Comparison of ENCODE assay signal across 7 cellular contexts in the genomic region with DNA sequence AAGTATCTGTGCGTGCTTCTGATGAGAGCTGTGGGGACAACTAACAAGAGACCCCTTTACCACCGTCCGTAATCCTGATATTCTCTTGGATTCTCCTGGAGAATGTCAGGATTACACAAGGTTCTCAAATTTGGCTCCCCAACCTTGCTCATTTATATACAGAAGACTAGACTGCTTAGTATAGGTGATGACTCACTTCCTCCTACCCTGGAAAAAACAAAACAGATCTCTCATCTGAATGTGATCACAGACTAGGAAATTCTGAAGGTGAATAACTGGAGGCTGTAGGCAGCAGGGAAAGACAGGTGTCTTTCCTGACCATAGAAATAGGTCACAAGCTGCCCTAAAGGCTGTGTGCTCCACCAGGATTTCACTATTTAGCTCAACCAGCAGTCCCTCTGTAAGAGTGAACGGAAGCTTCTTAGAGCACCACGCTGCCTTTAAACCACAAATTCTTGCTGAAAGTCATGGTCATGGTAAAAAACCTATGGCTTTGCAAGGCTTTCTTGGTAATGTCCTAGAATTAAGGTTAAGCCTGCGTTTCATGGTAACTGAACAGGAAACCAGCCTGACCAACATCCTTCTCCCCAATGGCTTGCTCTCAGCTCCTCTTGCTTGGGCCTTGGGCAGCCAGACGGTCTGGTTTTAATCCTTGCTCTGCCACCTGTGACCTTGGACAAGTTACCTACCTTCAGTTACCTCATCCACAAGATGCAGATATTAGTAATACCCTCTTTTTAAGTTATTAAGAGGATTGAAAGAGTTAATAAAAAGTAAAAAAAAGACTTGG. TPM values are rescaled to one million over a fixed set of nuclear protein-coding genes. Genes with fewer than 3 reads are reported as not detected.
DNase-seq lines count a peak whose midpoint lies in the region; ATAC-seq, FAIRE-seq and TF ChIP-seq lines count a peak whose summit lies in the region.
"Not testable (repeated sequence)": the region's sequence is repeated elsewhere in the genome, so short reads cannot be mapped to it uniquely, and the experiment has no call there.

No MANE protein-coding gene starts in this region.

- not testable (repeated sequence) for H3K9me3 Mint-ChIP-seq in T-cell; activated CD4-positive, alpha-beta T cell treated with anti-CD3 and anti-CD28 coated beads, Interleukin-2, amount 10 ng/mL, durations not matched to agents 24 days and 14 days; activated T-cell treated with anti-CD3 and anti-CD28 coated beads, Interleukin-2, amount 50 U/mL, for 72 hours; natural killer cell; stimulated activated naive B cell treated with anti-CD40 and anti-IgM and Interleukin-4, amounts not matched to agents 10 μg/mL and 1 μg/mL and 100 μg/mL, for 72 hours

- not testable (repeated sequence) for H3K27me3 ChIP-seq in bronchial epithelial cell (ENCODE audit: control insufficient read depth, insufficient read depth, low read length)

- H3K4me1 Mint-ChIP-seq in T-cell; activated CD4-positive, alpha-beta T cell treated with anti-CD3 and anti-CD28 coated beads, Interleukin-2, amount 10 ng/mL, durations not matched to agents 24 days and 14 days; activated T-cell treated with anti-CD3 and anti-CD28 coated beads, Interleukin-2, amount 50 U/mL, for 72 hours (ENCODE audit: low read depth); natural killer cell; stimulated activated naive B cell treated with anti-CD40 and anti-IgM and Interleukin-4, amounts not matched to agents 10 μg/mL and 1 μg/mL and 100 μg/mL, for 72 hours: not testable (repeated sequence)

- ATAC-seq in HG02610 (IDR thresholded peaks at IDR 0.05; ENCODE audit: unreplicated experiment) (peak; percentile 66), T-cell (replicated peaks in 1 of 4) (peak in 3 of 4 experiments; percentile 65 to 87 (median 70)), natural killer cell (peak in 2 of 3 donors; percentile 62 to 63)
- peak; percentile 79 to 91 for ATAC-seq in activated T-cell treated with anti-CD3 and anti-CD28 coated beads, Interleukin-2, amount 50 U/mL, for 72 hours (replicated peaks in 1 of 2)
- ATAC-seq in stimulated activated naive B cell treated with anti-CD40 and anti-IgM and Interleukin-4, amounts not matched to agents 10 μg/mL and 1 μg/mL and 100 μg/mL, for 72 hours (replicated peaks): peak; percentile 93 to 95

- H3K27me3 Mint-ChIP-seq in T-cell; activated CD4-positive, alpha-beta T cell treated with anti-CD3 and anti-CD28 coated beads, Interleukin-2, amount 10 ng/mL, durations not matched to agents 24 days and 14 days; activated T-cell treated with anti-CD3 and anti-CD28 coated beads, Interleukin-2, amount 50 U/mL, for 72 hours (ENCODE audit: low read depth); natural killer cell (ENCODE audit: low read depth in 2 of 2); stimulated activated naive B cell treated with anti-CD40 and anti-IgM and Interleukin-4, amounts not matched to agents 10 μg/mL and 1 μg/mL and 100 μg/mL, for 72 hours: not testable (repeated sequence)

- not testable (repeated sequence) for H3K4me3 ChIP-seq in bronchial epithelial cell (ENCODE audit: low read depth, low read length)

- POLR2A ChIA-PET in T-cell (lab: Charles Lee): not testable (repeated sequence)

- DNase-seq in T-cell; activated T-cell treated with anti-CD3 and anti-CD28 coated beads, Interleukin-2, amount 50 U/mL, for 72 hours; bronchial epithelial cell (ENCODE audit: low read depth); natural killer cell; stimulated activated naive B cell treated with anti-CD40 and anti-IgM and Interleukin-4, amounts not matched to agents 10 μg/mL and 1 μg/mL and 100 μg/mL, for 72 hours: not testable (repeated sequence)
- peak; percentile 71 for DNase-seq in activated CD4-positive, alpha-beta T cell treated with anti-CD3 and anti-CD28 coated beads, Interleukin-2, amount 10 ng/mL, durations not matched to agents 24 days and 14 days

- H3K4me3 Mint-ChIP-seq in T-cell; activated CD4-positive, alpha-beta T cell treated with anti-CD3 and anti-CD28 coated beads, Interleukin-2, amount 10 ng/mL, durations not matched to agents 24 days and 14 days; activated T-cell treated with anti-CD3 and anti-CD28 coated beads, Interleukin-2, amount 50 U/mL, for 72 hours; natural killer cell; stimulated activated naive B cell treated with anti-CD40 and anti-IgM and Interleukin-4, amounts not matched to agents 10 μg/mL and 1 μg/mL and 100 μg/mL, for 72 hours: not testable (repeated sequence)

- intact Hi-C loops in activated CD4-positive, alpha-beta T cell treated with anti-CD3 and anti-CD28 coated beads, Interleukin-2, amount 10 ng/mL, durations not matched to agents 24 days and 14 days (cut with micrococcal nuclease); natural killer cell (cut with micrococcal nuclease): not testable (repeated sequence)

- peak; percentile 43 for FAIRE-seq in bronchial epithelial cell (lab: Jason Lieb, UNC)

- CTCF ChIA-PET in T-cell (lab: Charles Lee): not testable (repeated sequence)

- not testable (repeated sequence) for H3K36me3 ChIP-seq in bronchial epithelial cell (ENCODE audit: control insufficient read depth, insufficient read depth, low read length)

- not testable (repeated sequence) for H3K27ac Mint-ChIP-seq in T-cell; activated CD4-positive, alpha-beta T cell treated with anti-CD3 and anti-CD28 coated beads, Interleukin-2, amount 10 ng/mL, durations not matched to agents 24 days and 14 days; activated T-cell treated with anti-CD3 and anti-CD28 coated beads, Interleukin-2, amount 50 U/mL, for 72 hours; natural killer cell
- H3K27ac Mint-ChIP-seq in stimulated activated naive B cell treated with anti-CD40 and anti-IgM and Interleukin-4, amounts not matched to agents 10 μg/mL and 1 μg/mL and 100 μg/mL, for 72 hours: peak overlapping the region; percentile 37

- not testable (repeated sequence) for TF ChIP-seq CTCF in bronchial epithelial cell (IDR thresholded peaks at IDR 0.05; ENCODE audit: insufficient read depth, low read length, severe bottlenecking); natural killer cell (IDR thresholded peaks at IDR 0.05)

- not testable (repeated sequence) for H3K36me3 Mint-ChIP-seq in T-cell; activated CD4-positive, alpha-beta T cell treated with anti-CD3 and anti-CD28 coated beads, Interleukin-2, amount 10 ng/mL, durations not matched to agents 24 days and 14 days (ENCODE audit: low read depth); activated T-cell treated with anti-CD3 and anti-CD28 coated beads, Interleukin-2, amount 50 U/mL, for 72 hours (ENCODE audit: insufficient read depth in 2 of 2); natural killer cell; stimulated activated naive B cell treated with anti-CD40 and anti-IgM and Interleukin-4, amounts not matched to agents 10 μg/mL and 1 μg/mL and 100 μg/mL, for 72 hours

RNA-seq across cellular contexts. Expression of a gene that starts 39.4 kb away (rescaled TPM):
- 100 to 1,000 TPM; 225 to 468 (median 379) TPM for total RNA-seq in T-cell
- total RNA-seq in activated CD4-positive, alpha-beta T cell treated with anti-CD3 and anti-CD28 coated beads, Interleukin-2, amount 10 ng/mL, durations not matched to agents 24 days and 14 days: 210 and 234 TPM in 2 replicates
- total RNA-seq in activated T-cell treated with anti-CD3 and anti-CD28 coated beads, Interleukin-2, amount 50 U/mL, for 72 hours: 100 to 1,000 TPM; 228 to 318 TPM
- total RNA-seq in bronchial epithelial cell: 31.2 and 48.7 TPM in 2 replicates
- total RNA-seq in natural killer cell: 100 to 1,000 TPM; 156 to 239 (median 183) TPM
